Comparison of ENCODE assay signal across 10 cellular contexts in genomic region chr7:33038639-33039038, GRCh38. TPM values are rescaled to one million over a fixed set of nuclear protein-coding genes. Genes with fewer than 3 reads are reported as not detected.
A peak's percentile ranks its signal among the peaks of the same experiment; 100 is the strongest.
DNase-seq lines count a peak whose midpoint lies in the region; ATAC-seq and TF ChIP-seq lines count a peak whose summit lies in the region.
"Had no signal": no experiment of that assay in that cellular context is flagged by ENCODE, and none has a peak within 500 bp of the region (broad histone marks: within the 10 kb centered on the region; RNA-seq: fewer than 3 reads in every experiment).

No MANE protein-coding gene starts in this region.

- H3K27ac ChIP-seq in heart left ventricle (peak overlapping the region in 9 of 12 donors; percentile 2 to 83 (median 60)), right cardiac atrium (ENCODE audit: low read length) (no peak overlapping the region), lower lobe of right lung (peak overlapping the region; percentile 56), transverse colon (peak overlapping the region in 3 of 4 donors; percentile 78 to 89 (median 82))

- intact Hi-C loops in heart left ventricle (cut with DNase I), result loop anchor here in 1 of 10 donors (5.0 kb wide), 1 partner anchor 81 kb away; the partner anchor contains the start of gene FKBP9
- intact Hi-C loops in right cardiac atrium (cut with DNase I), result no loop called here
- intact Hi-C loops in activated T-helper 2 cell treated with anti-CD3 and anti-CD28 coated beads, Interferon-gamma antibody, Interleukin-2, Interleukin-4, amounts not matched to agents 10 μg/mL and 5 μg/mL and 100 μg/mL, durations not matched to agents 14 hours and 24 hours and 36 hours (cut with micrococcal nuclease), result loop anchor here (1.0 kb wide), 1 partner anchor 25 kb away; no protein-coding TSS in a partner anchor
- intact Hi-C loops in lower lobe of right lung (cut with DNase I), result no loop called here
- intact Hi-C loops in transverse colon (cut with DNase I; ENCODE audit: low total_unique reads), result no loop called here

- H3K36me3 Mint-ChIP-seq in activated T-helper 2 cell treated with anti-CD3 and anti-CD28 coated beads, Interferon-gamma antibody, Interleukin-2, Interleukin-4, amounts not matched to agents 10 μg/mL and 5 μg/mL and 100 μg/mL, durations not matched to agents 14 hours and 24 hours and 36 hours (ENCODE audit: low read depth), result peaks cover 8% of the 10 kb centered on the region

- H3K27ac Mint-ChIP-seq in activated T-helper 2 cell treated with anti-CD3 and anti-CD28 coated beads, Interferon-gamma antibody, Interleukin-2, Interleukin-4, amounts not matched to agents 10 μg/mL and 5 μg/mL and 100 μg/mL, durations not matched to agents 14 hours and 24 hours and 36 hours, result peak overlapping the region; percentile 31

- H3K27me3 ChIP-seq in heart left ventricle, result no peaks in the 10 kb centered on the region
- H3K27me3 ChIP-seq in right cardiac atrium (ENCODE audit: control insufficient read depth, insufficient read depth), result no peaks in the 10 kb centered on the region
- no peaks in the 10 kb centered on the region for H3K27me3 ChIP-seq in lower lobe of right lung (ENCODE audit: low read depth)
- no peaks in the 10 kb centered on the region for H3K27me3 ChIP-seq in transverse colon

- H3K4me1 ChIP-seq in heart left ventricle (peaks cover 0 to 52% (median 37%) of the 10 kb centered on the region in 12 donors), right cardiac atrium (ENCODE audit: control insufficient read depth, insufficient read depth, low read length) (peaks cover 3% of the 10 kb centered on the region), lower lobe of right lung (peaks cover 46% of the 10 kb centered on the region), transverse colon (peaks cover 8 to 71% (median 28%) of the 10 kb centered on the region in 4 donors)

- no peak for TF ChIP-seq EP300 in transverse colon (IDR thresholded peaks at IDR 0.05; ENCODE audit: low read depth)

- WGBS in heart left ventricle, 4 donors, result 2 to 11% (median 4%) methylated on average over 2 of the region's 2 CpGs
- 8% methylated on average over 2 of the region's 2 CpGs for WGBS in right cardiac atrium
- WGBS in transverse colon (ENCODE audit: low coverage in 1 of 2), 2 donors, result 27 to 40% methylated on average over 1 to 2 of the region's 2 CpGs

- TF ChIP-seq POLR2A in heart left ventricle (IDR thresholded peaks at IDR 0.05) (no peak), transverse colon (IDR thresholded peaks at IDR 0.05) (no peak)

- peak overlapping the region in 10 of 12 donors; percentile 35 to 60 (median 52) for H3K4me3 ChIP-seq in heart left ventricle
- H3K4me3 ChIP-seq in right cardiac atrium (ENCODE audit: low read length), result no peak overlapping the region
- H3K4me3 ChIP-seq in lower lobe of right lung, result peak overlapping the region; percentile 57
- H3K4me3 ChIP-seq in transverse colon, result peak overlapping the region in 3 of 4 donors; percentile 35 to 58 (median 36)

- DNase-seq in heart left ventricle, result no peak
- DNase-seq in right cardiac atrium, result no peak
- DNase-seq in activated T-helper 2 cell treated with anti-CD3 and anti-CD28 coated beads, Interferon-gamma antibody, Interleukin-2, Interleukin-4, amounts not matched to agents 10 μg/mL and 5 μg/mL and 100 μg/mL, durations not matched to agents 14 hours and 24 hours and 36 hours (ENCODE audit: low spot score), result no peak
- DNase-seq in lower lobe of right lung, result no peak
- no peak for DNase-seq in transverse colon
- no peak for DNase-seq in NOMO-1 treated with DMSO at 0.1 percent for 48 hours (lab: John Stamatoyannopoulos, UW; ENCODE audit: unreplicated experiment)
- DNase-seq in NCI-H82 (lab: John Stamatoyannopoulos, UW), result no peak
- DNase-seq in HuH-7 (ENCODE audit: low spot score), result no peak
- DNase-seq: COR-L47, NCI-H345 had no signal

- ATAC-seq in heart left ventricle (no peak), right cardiac atrium (no peak), lower lobe of right lung (no peak)

- H3K9me3 ChIP-seq in heart left ventricle (no peaks in the 10 kb centered on the region), right cardiac atrium (ENCODE audit: control insufficient read depth, low read length) (no peaks in the 10 kb centered on the region), lower lobe of right lung (no peaks in the 10 kb centered on the region), transverse colon (no peaks in the 10 kb centered on the region)

- in situ Hi-C loops in transverse colon (cut with MboI; ENCODE audit: low pct_ligation_motif_present in 1 of 4, low pct_unique_long_range_greater_than_20kb in 1 of 4, low sequenced_read_pairs in 3 of 4), result no loop called here

- H3K36me3 ChIP-seq in heart left ventricle, result peaks cover 0 to 4% (median 0%) of the 10 kb centered on the region in 9 donors
- H3K36me3 ChIP-seq in lower lobe of right lung, result no peaks in the 10 kb centered on the region
- H3K36me3 ChIP-seq in transverse colon, result no peaks in the 10 kb centered on the region

- peaks cover 45% of the 10 kb centered on the region for H3K4me1 Mint-ChIP-seq in activated T-helper 2 cell treated with anti-CD3 and anti-CD28 coated beads, Interferon-gamma antibody, Interleukin-2, Interleukin-4, amounts not matched to agents 10 μg/mL and 5 μg/mL and 100 μg/mL, durations not matched to agents 14 hours and 24 hours and 36 hours (ENCODE audit: low read depth)

- H3K9me3 Mint-ChIP-seq in activated T-helper 2 cell treated with anti-CD3 and anti-CD28 coated beads, Interferon-gamma antibody, Interleukin-2, Interleukin-4, amounts not matched to agents 10 μg/mL and 5 μg/mL and 100 μg/mL, durations not matched to agents 14 hours and 24 hours and 36 hours, result no peaks in the 10 kb centered on the region

- TF ChIP-seq CTCF in heart left ventricle (IDR thresholded peaks at IDR 0.05) (no peak), lower lobe of right lung (IDR thresholded peaks at IDR 0.05) (no peak), transverse colon (IDR thresholded peaks at IDR 0.05) (no peak)

- H3K27me3 Mint-ChIP-seq in activated T-helper 2 cell treated with anti-CD3 and anti-CD28 coated beads, Interferon-gamma antibody, Interleukin-2, Interleukin-4, amounts not matched to agents 10 μg/mL and 5 μg/mL and 100 μg/mL, durations not matched to agents 14 hours and 24 hours and 36 hours (ENCODE audit: low read depth), result no peaks in the 10 kb centered on the region

- peak overlapping the region; percentile 73 for H3K4me3 Mint-ChIP-seq in activated T-helper 2 cell treated with anti-CD3 and anti-CD28 coated beads, Interferon-gamma antibody, Interleukin-2, Interleukin-4, amounts not matched to agents 10 μg/mL and 5 μg/mL and 100 μg/mL, durations not matched to agents 14 hours and 24 hours and 36 hours (ENCODE audit: low read depth)

RNA-seq across cellular contexts. Expression of gene NT5C3A, which starts 23.9 kb away (rescaled TPM):
- total RNA-seq in heart left ventricle (10 to 100 TPM; 13.4 to 32.2 (median 20.1) TPM), right cardiac atrium (10 to 100 TPM; 13.9 to 21.9 (median 17.4) TPM), lower lobe of right lung (30.3 TPM), transverse colon (100 to 1,000 TPM in 1 of 4 donors, 10 to 100 TPM in 2, 1 to 10 TPM in 1; 9.0 to 115 (median 55.7) TPM)
- polyA plus RNA-seq in heart left ventricle (10 to 100 TPM; 13.1 to 14.6 TPM), right cardiac atrium (12.8 TPM)
- total RNA-seq in activated T-helper 2 cell treated with anti-CD3 and anti-CD28 coated beads, Interferon-gamma antibody, Interleukin-2, Interleukin-4, amounts not matched to agents 10 μg/mL and 5 μg/mL and 100 μg/mL, durations not matched to agents 14 hours and 24 hours and 36 hours, result 30.0 and 33.3 TPM in 2 replicates
